In genomic region chr2:226184540-226184939, GRCh38 we compare ENCODE assay signal across 20 cellular contexts.
DNase-seq lines count a peak whose midpoint lies in the region; ATAC-seq and TF ChIP-seq lines count a peak whose summit lies in the region.
"Had no signal": no experiment of that assay in that cellular context is flagged by ENCODE, and none has a peak within 500 bp of the region (broad histone marks: within the 10 kb centered on the region; RNA-seq: fewer than 3 reads in every experiment).

No MANE protein-coding gene starts in this region.

- H4K20me1 ChIP-seq in SK-N-SH (ENCODE audit: insufficient read depth) (no peaks in the 10 kb centered on the region), OCI-LY7 (ENCODE audit: insufficient read depth, low read length) (no peaks in the 10 kb centered on the region)
- H4K20me1 ChIP-seq: BLaER1 treated with 17β-estradiol and CSF1 and Interleukin-3, amounts not matched to agents 10 nM and 100 nM had no signal

- H3K27me3 ChIP-seq in SK-N-SH (ENCODE audit: insufficient read depth) (no peaks in the 10 kb centered on the region), foreskin keratinocyte (no peaks in the 10 kb centered on the region), skeletal muscle satellite cell (ENCODE audit: control insufficient read depth, insufficient read depth, low read length) (no peaks in the 10 kb centered on the region), prostate gland (replicated peaks; ENCODE audit: insufficient read depth) (no peaks in the 10 kb centered on the region)
- H3K27me3 ChIP-seq: BLaER1 treated with 17β-estradiol and CSF1 and Interleukin-3, amounts not matched to agents 10 nM and 100 nM; right atrium auricular region; upper lobe of right lung had no signal

- no peaks in the 10 kb centered on the region for H3K9me2 ChIP-seq in SK-N-SH
- H3K9me2 ChIP-seq in OCI-LY7 (ENCODE audit: insufficient read depth, low read length), result no peaks in the 10 kb centered on the region

- TF ChIP-seq RAD21 in SK-N-SH (IDR thresholded peaks at IDR 0.05; ENCODE audit: low read length), result no peak

- H3K36me3 ChIP-seq in SK-N-SH (replicated peaks in 1 of 2; ENCODE audit: control insufficient read depth in 1 of 2, insufficient read depth in 2 of 2, low read length in 1 of 2) (no peaks in the 10 kb centered on the region), skeletal muscle satellite cell (ENCODE audit: insufficient read depth, low read length) (no peaks in the 10 kb centered on the region), OCI-LY7 (ENCODE audit: insufficient read depth, low read length) (no peaks in the 10 kb centered on the region), prostate gland (no peaks in the 10 kb centered on the region)
- H3K36me3 ChIP-seq: BLaER1 treated with 17β-estradiol and CSF1 and Interleukin-3, amounts not matched to agents 10 nM and 100 nM; right atrium auricular region; upper lobe of right lung had no signal

- peaks cover 0 to 24% of the 10 kb centered on the region in 2 experiments; a peak in 3 of 4 replicates for H3K4me1 ChIP-seq in SK-N-SH (ENCODE audit: control insufficient read depth in 1 of 2, insufficient read depth in 2 of 2, low read depth in 1 of 2, low read length in 1 of 2)
- H3K4me1 ChIP-seq in foreskin keratinocyte, result peaks cover 29% of the 10 kb centered on the region
- H3K4me1 ChIP-seq in skeletal muscle satellite cell (ENCODE audit: control insufficient read depth, insufficient read depth, low read length), result peaks cover 43% of the 10 kb centered on the region
- H3K4me1 ChIP-seq in OCI-LY7 (ENCODE audit: insufficient read depth, low read length, poor library complexity, severe bottlenecking), result no peaks in the 10 kb centered on the region
- H3K4me1 ChIP-seq in prostate gland (replicated peaks), result no peaks in the 10 kb centered on the region
- H3K4me1 ChIP-seq: right atrium auricular region, upper lobe of right lung had no signal

- H3K27ac ChIP-seq in SK-N-SH (ENCODE audit: low read depth in 2 of 2, low read length in 1 of 2) (peak overlapping the region; percentile 85 to 91; a peak in 3 of 4 replicates), foreskin keratinocyte (peak overlapping the region; percentile 97), OCI-LY7 (ENCODE audit: low read depth, low read length, poor library complexity, severe bottlenecking) (no peak overlapping the region), prostate gland (no peak overlapping the region)
- H3K27ac ChIP-seq: BLaER1 treated with 17β-estradiol and CSF1 and Interleukin-3, amounts not matched to agents 10 nM and 100 nM; upper lobe of right lung had no signal

- peaks cover 77% of the 10 kb centered on the region for H3K4me1 Mint-ChIP-seq in HFFc6 (ENCODE audit: low read depth)

- H3K9me3 ChIP-seq in SK-N-SH, result no peaks in the 10 kb centered on the region
- peaks cover 8% of the 10 kb centered on the region for H3K9me3 ChIP-seq in skeletal muscle satellite cell (replicated peaks; ENCODE audit: low read length)
- no peaks in the 10 kb centered on the region for H3K9me3 ChIP-seq in OCI-LY7 (ENCODE audit: low read length)
- H3K9me3 ChIP-seq in prostate gland, result no peaks in the 10 kb centered on the region
- H3K9me3 ChIP-seq: right atrium auricular region, upper lobe of right lung had no signal

- 30% methylated on average over 2 of the region's 2 CpGs for WGBS in SK-N-SH (ENCODE audit: low lambda C conversion rate)
- 77% methylated on average over 2 of the region's 2 CpGs for WGBS in prostate gland

- POLR2A ChIA-PET in SK-N-SH (lab: Yijun Ruan, JAX), result no interaction called here
- POLR2A ChIA-PET in OCI-LY7 (lab: Charles Lee), result interaction anchor here (0.6 to 1.0 kb wide), 2 partner anchors 38 to 323 kb away, joined by 3 read pairs; no protein-coding TSS in a partner anchor

- 0 out of 2 replicates have a peak overlapping the region, but pooled peaks have one; percentile 31 for H2AFZ ChIP-seq in SK-N-SH (ENCODE audit: low read depth)
- H2AFZ ChIP-seq in OCI-LY7 (ENCODE audit: low read length), result no peak overlapping the region

- BruUV-seq in OCI-LY7 (replicated peaks; lab: Mats Ljungman, UMichigan), result no TSS peak

- H3K4me2 ChIP-seq in SK-N-SH (peak overlapping the region; percentile 60), skeletal muscle satellite cell (ENCODE audit: low read length) (peak overlapping the region; percentile 80), OCI-LY7 (ENCODE audit: low read length) (no peak overlapping the region)

- no peak for TF ChIP-seq EP300 in SK-N-SH (IDR thresholded peaks at IDR 0.05; ENCODE audit: borderline replicate concordance in 1 of 2, low read depth in 1 of 2, low read length in 1 of 2)

- H3K27ac Mint-ChIP-seq in HFFc6, result peak overlapping the region; percentile 94
- H3K27ac Mint-ChIP-seq: activated CD4-positive, alpha-beta memory T cell treated with anti-CD3 and anti-CD28 coated beads for 36 hours; WTC11 had no signal

- peak overlapping the region; percentile 68 for H3K9ac ChIP-seq in SK-N-SH
- peak overlapping the region; percentile 79 for H3K9ac ChIP-seq in skeletal muscle satellite cell (ENCODE audit: low read depth, low read length)
- H3K9ac ChIP-seq: BLaER1 treated with 17β-estradiol and CSF1 and Interleukin-3, amounts not matched to agents 10 nM and 100 nM had no signal

- peak overlapping the region; percentile 87 for H3K4me3 Mint-ChIP-seq in HFFc6
- H3K4me3 Mint-ChIP-seq: activated CD4-positive, alpha-beta memory T cell treated with anti-CD3 and anti-CD28 coated beads for 36 hours; neural crest cell; WTC11 had no signal

- H3K36me3 Mint-ChIP-seq in HFFc6 (ENCODE audit: low read depth), result peaks cover 43% of the 10 kb centered on the region
- H3K36me3 Mint-ChIP-seq: activated CD4-positive, alpha-beta memory T cell treated with anti-CD3 and anti-CD28 coated beads for 36 hours; WTC11 had no signal

- peaks cover 32% of the 10 kb centered on the region for H3F3A ChIP-seq in SK-N-SH (replicated peaks; ENCODE audit: insufficient read depth)

- H3K27me3 Mint-ChIP-seq in HFFc6 (ENCODE audit: insufficient read depth), result no peaks in the 10 kb centered on the region; the same call in 1 of the 2 replicates

- H3K9me3 Mint-ChIP-seq in HFFc6, result peaks cover 36% of the 10 kb centered on the region
- H3K9me3 Mint-ChIP-seq: activated CD4-positive, alpha-beta memory T cell treated with anti-CD3 and anti-CD28 coated beads for 36 hours; WTC11 had no signal

- no peak for TF ChIP-seq CTCF in HFFc6 (IDR thresholded peaks at IDR 0.05)
- TF ChIP-seq CTCF in SK-N-SH (IDR thresholded peaks at IDR 0.05), result no peak
- no peak for TF ChIP-seq CTCF in foreskin keratinocyte (conservative IDR thresholded peaks at IDR 0.05)
- TF ChIP-seq CTCF in OCI-LY7 (conservative IDR thresholded peaks at IDR 0.05; ENCODE audit: low read length), result no peak
- TF ChIP-seq CTCF in prostate gland (IDR thresholded peaks at IDR 0.05), result no peak

- DNase-seq in HFFc6 (no peak), SK-N-SH (no peak), foreskin keratinocyte (no peak), NOMO-1 (lab: John Stamatoyannopoulos, UW; ENCODE audit: unreplicated experiment in 2 of 2) (no peak), OCI-LY7 (ENCODE audit: low spot score) (no peak), prostate gland (ENCODE audit: low spot score) (no peak)
- DNase-seq: activated CD4-positive, alpha-beta memory T cell treated with anti-CD3 and anti-CD28 coated beads for 36 hours; GDM1; MM.1S; NCI-H146; NCI-H748 treated with DMSO at 0.1 percent for 48 hours; stimulated activated CD8-positive, alpha-beta memory T cell treated with anti-CD3 and anti-CD28 coated beads, Interleukin-4, amount 100 ng/mL, for 48 hours; T-helper 2 cell; upper lobe of right lung had no signal

- CTCF ChIA-PET in SK-N-SH (lab: Yijun Ruan, JAX) (interaction anchor here (1.0 to 2.1 kb wide), 3 partner anchors 31 to 618 kb away, joined by 3 to 6 read pairs (median 3); partner anchors contain the start of gene IRS1), OCI-LY7 (lab: Charles Lee; ENCODE audit: unreplicated experiment) (no interaction called here)

- no peak for TF ChIP-seq POLR2A in prostate gland (IDR thresholded peaks at IDR 0.05)

- ATAC-seq in foreskin keratinocyte (no peak), GM19452 (IDR thresholded peaks at IDR 0.05; ENCODE audit: unreplicated experiment) (no peak)
- ATAC-seq: upper lobe of right lung had no signal

- H3K79me2 ChIP-seq in SK-N-SH (ENCODE audit: insufficient read depth) (no peaks in the 10 kb centered on the region), OCI-LY7 (ENCODE audit: insufficient read depth, low read depth, low read length) (no peaks in the 10 kb centered on the region)

- H3K4me3 ChIP-seq in SK-N-SH (ENCODE audit: low read depth in 2 of 2, low read length in 1 of 2), result peak overlapping the region; percentile 31 to 40; a peak in 1 of 4 replicates
- H3K4me3 ChIP-seq in skeletal muscle satellite cell (ENCODE audit: low read length), result peak overlapping the region; percentile 57
- no peak overlapping the region for H3K4me3 ChIP-seq in OCI-LY7 (ENCODE audit: low read depth, low read length, poor library complexity, severe bottlenecking)
- no peak overlapping the region for H3K4me3 ChIP-seq in prostate gland
- H3K4me3 ChIP-seq: BLaER1 treated with 17β-estradiol and CSF1 and Interleukin-3, amounts not matched to agents 10 nM and 100 nM; right atrium auricular region; upper lobe of right lung had no signal

- intact Hi-C loops in OCI-LY7 (cut with micrococcal nuclease; ENCODE audit: unreplicated experiment) (no loop called here), prostate gland (cut with DNase I) (no loop called here)

TF ChIP-seq in SK-N-SH, 30 proteins besides CTCF, POLR2A, EP300 and RAD21 (continues in another document):
- TF ChIP-seq SMC3 (IDR thresholded peaks at IDR 0.05; ENCODE audit: low read depth, low read length) (no peak), FOXM1 (IDR thresholded peaks at IDR 0.05; ENCODE audit: low read depth) (no peak), CHD2 (IDR thresholded peaks at IDR 0.05; ENCODE audit: low read length, partially characterized antibody) (no peak), RFX5 (IDR thresholded peaks at IDR 0.05; ENCODE audit: low read length) (no peak), ELF1 (IDR thresholded peaks at IDR 0.05) (no peak), NFIC (IDR thresholded peaks at IDR 0.05; ENCODE audit: borderline replicate concordance) (no peak), RCOR1 (IDR thresholded peaks at IDR 0.05; ENCODE audit: low read length) (no peak)
- TF ChIP-seq, protein P1, sequence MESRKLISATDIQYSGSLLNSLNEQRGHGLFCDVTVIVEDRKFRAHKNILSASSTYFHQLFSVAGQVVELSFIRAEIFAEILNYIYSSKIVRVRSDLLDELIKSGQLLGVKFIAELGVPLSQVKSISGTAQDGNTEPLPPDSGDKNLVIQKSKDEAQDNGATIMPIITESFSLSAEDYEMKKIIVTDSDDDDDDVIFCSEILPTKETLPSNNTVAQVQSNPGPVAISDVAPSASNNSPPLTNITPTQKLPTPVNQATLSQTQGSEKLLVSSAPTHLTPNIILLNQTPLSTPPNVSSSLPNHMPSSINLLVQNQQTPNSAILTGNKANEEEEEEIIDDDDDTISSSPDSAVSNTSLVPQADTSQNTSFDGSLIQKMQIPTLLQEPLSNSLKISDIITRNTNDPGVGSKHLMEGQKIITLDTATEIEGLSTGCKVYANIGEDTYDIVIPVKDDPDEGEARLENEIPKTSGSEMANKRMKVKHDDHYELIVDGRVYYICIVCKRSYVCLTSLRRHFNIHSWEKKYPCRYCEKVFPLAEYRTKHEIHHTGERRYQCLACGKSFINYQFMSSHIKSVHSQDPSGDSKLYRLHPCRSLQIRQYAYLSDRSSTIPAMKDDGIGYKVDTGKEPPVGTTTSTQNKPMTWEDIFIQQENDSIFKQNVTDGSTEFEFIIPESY (IDR thresholded peaks at IDR 0.05; ENCODE audit: borderline replicate concordance, low read depth), result no peak

Comparison
In these comparisons a context has a peak if more than half of its experiments do, and no peak if none do; other contexts are left out.
1. H3K27ac ChIP-seq: peak in SK-N-SH (2 of 2) and foreskin keratinocyte (single experiment); none in OCI-LY7 (single experiment) and prostate gland (0 of 2).
2. H3K4me3 ChIP-seq: peak in SK-N-SH (2 of 2) and skeletal muscle satellite cell (single experiment); none in OCI-LY7 (single experiment) and prostate gland (0 of 2).